In genomic region chr18:77090546-77091200, GRCh38 we compare ENCODE assay signal across 13 cellular contexts. TPM values are rescaled to one million over a fixed set of nuclear protein-coding genes. Genes with fewer than 3 reads are reported as not detected.
A peak's percentile ranks its signal among the peaks of the same experiment; 100 is the strongest.
DNase-seq lines count a peak whose midpoint lies in the region; ATAC-seq and TF ChIP-seq lines count a peak whose summit lies in the region.
"Had no signal": no experiment of that assay in that cellular context is flagged by ENCODE, and none has a peak within 500 bp of the region (broad histone marks: within the 10 kb centered on the region; RNA-seq: fewer than 3 reads in every experiment).

No MANE protein-coding gene starts in this region.

- H4K20me1 ChIP-seq in DND-41 (ENCODE audit: insufficient read depth, low read length): no peaks in the 10 kb centered on the region

- no peak overlapping the region for H3K4me3 ChIP-seq in DND-41 (ENCODE audit: low read depth in 1 of 2, low read length in 2 of 2)
- H3K4me3 ChIP-seq: SJSA1, suprapubic skin had no signal

- H3K79me2 ChIP-seq in DND-41 (ENCODE audit: insufficient read depth, low read length): peaks cover 79% of the 10 kb centered on the region

- H3K4me1 ChIP-seq in DND-41 (ENCODE audit: insufficient read depth, low read length): peaks cover 28% of the 10 kb centered on the region
- H3K4me1 ChIP-seq: SJSA1 had no signal

- peaks cover 49% of the 10 kb centered on the region for H3K4me1 Mint-ChIP-seq in activated B cell treated with CpG ODN at 0.5 μM for 24 hours
- H3K4me1 Mint-ChIP-seq in natural killer cell: peaks cover 81% of the 10 kb centered on the region in 2 donors

- intact Hi-C loops in activated B cell treated with CpG ODN at 0.5 μM for 24 hours (cut with micrococcal nuclease) (no loop called here), natural killer cell (cut with micrococcal nuclease) (no loop called here)

- DNase-seq in NCI-H1436 (lab: John Stamatoyannopoulos, UW) (peak; percentile 87), NCI-H1436 treated with DMSO at 0.1 percent for 48 hours (lab: John Stamatoyannopoulos, UW) (no peak), DND-41 (no peak), activated B cell treated with CpG ODN at 0.5 μM for 24 hours (no peak), natural killer cell (no peak), mucosa of gallbladder (ENCODE audit: low spot score) (no peak), NOMO-1 treated with dmso at 0.1 percent for 144 hours (lab: John Stamatoyannopoulos, UW; ENCODE audit: unreplicated experiment) (no peak)
- DNase-seq: 8988T, foreskin melanocyte, left colon had no signal

- H3K27ac ChIP-seq in DND-41 (ENCODE audit: low read length): peak overlapping the region; percentile 60
- H3K27ac ChIP-seq: SJSA1, suprapubic skin had no signal

- H3K27me3 Mint-ChIP-seq in activated B cell treated with CpG ODN at 0.5 μM for 24 hours (no peaks in the 10 kb centered on the region), natural killer cell (ENCODE audit: low read depth in 2 of 2) (no peaks in the 10 kb centered on the region)

- H3K4me3 Mint-ChIP-seq in activated B cell treated with CpG ODN at 0.5 μM for 24 hours: no peak overlapping the region
- H3K4me3 Mint-ChIP-seq in natural killer cell: peak overlapping the region; percentile 18

- no peak for TF ChIP-seq CTCF in DND-41 (IDR thresholded peaks at IDR 0.05; ENCODE audit: borderline replicate concordance, extremely low read depth, low read length, poor library complexity, severe bottlenecking)
- TF ChIP-seq CTCF in activated B cell treated with CpG ODN at 0.5 μM for 24 hours (IDR thresholded peaks at IDR 0.05): no peak
- no peak for TF ChIP-seq CTCF in natural killer cell (IDR thresholded peaks at IDR 0.05)

- no peaks in the 10 kb centered on the region for H3K9me3 ChIP-seq in DND-41 (ENCODE audit: insufficient read depth, low read length, severe bottlenecking)
- H3K9me3 ChIP-seq: SJSA1, suprapubic skin had no signal

- H3K9ac ChIP-seq in DND-41 (ENCODE audit: low read depth, low read length): no peak overlapping the region

- ATAC-seq in DND-41 (ENCODE audit: insufficient read depth, low read depth) (no peak), activated B cell treated with CpG ODN at 0.5 μM for 24 hours (ENCODE audit: low read depth) (no peak), natural killer cell (no peak), HG03460 (IDR thresholded peaks at IDR 0.05; ENCODE audit: unreplicated experiment) (no peak)
- ATAC-seq: left colon had no signal

- H3K27ac Mint-ChIP-seq in activated B cell treated with CpG ODN at 0.5 μM for 24 hours: peak overlapping the region; percentile 4
- peak overlapping the region; percentile 81 to 87 for H3K27ac Mint-ChIP-seq in natural killer cell

- CTCF ChIA-PET in activated B cell treated with CpG ODN at 0.5 μM for 24 hours (lab: Charles Lee): no interaction called here

- H3K27me3 ChIP-seq in DND-41 (ENCODE audit: insufficient read depth, low read length, poor library complexity): no peaks in the 10 kb centered on the region
- H3K27me3 ChIP-seq: SJSA1, suprapubic skin had no signal

- peaks cover 70% of the 10 kb centered on the region for H3K36me3 Mint-ChIP-seq in activated B cell treated with CpG ODN at 0.5 μM for 24 hours (ENCODE audit: low read depth)
- H3K36me3 Mint-ChIP-seq in natural killer cell: peaks cover 8% of the 10 kb centered on the region

- H3K9me3 Mint-ChIP-seq in activated B cell treated with CpG ODN at 0.5 μM for 24 hours (no peaks in the 10 kb centered on the region), natural killer cell (no peaks in the 10 kb centered on the region)

- POLR2A ChIA-PET in activated B cell treated with CpG ODN at 0.5 μM for 24 hours (lab: Charles Lee): no interaction called here

- no peak overlapping the region for H2AFZ ChIP-seq in DND-41 (ENCODE audit: low read depth, low read length)

- H3K36me3 ChIP-seq in DND-41 (ENCODE audit: insufficient read depth, low read length): peaks cover 39% of the 10 kb centered on the region
- H3K36me3 ChIP-seq: SJSA1 had no signal

- no peak overlapping the region for H3K4me2 ChIP-seq in DND-41 (ENCODE audit: insufficient read depth, low read length)

RNA-seq across cellular contexts. Expression of gene MBP, which starts 41.9 kb away (rescaled TPM):
- total RNA-seq in activated B cell treated with CpG ODN at 0.5 μM for 24 hours (88.0 and 92.7 TPM in 2 replicates), natural killer cell (100 to 1,000 TPM; 183 to 344 (median 325) TPM), mucosa of gallbladder (91.4 TPM)
- total RNA-seq: SJSA1 had no signal
